Comparison of ENCODE assay signal across 13 cellular contexts in genomic region chr22:36546932-36547331, GRCh38. TPM values are rescaled to one million over a fixed set of nuclear protein-coding genes. Genes with fewer than 3 reads are reported as not detected.
A peak's percentile ranks its signal among the peaks of the same experiment; 100 is the strongest.
DNase-seq lines count a peak whose midpoint lies in the region; ATAC-seq, FAIRE-seq and TF ChIP-seq lines count a peak whose summit lies in the region.
"Had no signal": no experiment of that assay in that cellular context is flagged by ENCODE, and none has a peak within 500 bp of the region (broad histone marks: within the 10 kb centered on the region; RNA-seq: fewer than 3 reads in every experiment).

No MANE protein-coding gene starts in this region.

- no peaks in the 10 kb centered on the region for H3K36me3 ChIP-seq in SJSA1
- H3K36me3 ChIP-seq in pancreas: no peaks in the 10 kb centered on the region

- H3K9me3 ChIP-seq in SJSA1 (replicated peaks) (no peaks in the 10 kb centered on the region), pancreas (no peaks in the 10 kb centered on the region)

- no peak overlapping the region for H3K4me3 Mint-ChIP-seq in activated CD8-positive, alpha-beta memory T cell treated with anti-CD3 and anti-CD28 coated beads, Interleukin-2, amount 10 ng/mL, durations not matched to agents 7 days and 5 days
- H3K4me3 Mint-ChIP-seq: activated naive CD8-positive, alpha-beta T cell; immature natural killer cell; nephron had no signal

- H3K27ac ChIP-seq in SJSA1 (no peak overlapping the region), pancreas (no peak overlapping the region)
- H3K27ac ChIP-seq: SK-N-MC had no signal

- TF ChIP-seq CTCF in fibroblast of mammary gland (conservative IDR thresholded peaks at IDR 0.05; ENCODE audit: control insufficient read depth, insufficient read depth, low read depth, low read length): no peak
- TF ChIP-seq CTCF in pancreas (IDR thresholded peaks at IDR 0.05): no peak

- no peaks in the 10 kb centered on the region for H3K9me3 Mint-ChIP-seq in activated CD8-positive, alpha-beta memory T cell treated with anti-CD3 and anti-CD28 coated beads, Interleukin-2, amount 10 ng/mL, durations not matched to agents 7 days and 5 days (ENCODE audit: low read depth)
- H3K9me3 Mint-ChIP-seq: nephron had no signal

- peak; percentile 50 for ATAC-seq in activated CD8-positive, alpha-beta memory T cell treated with anti-CD3 and anti-CD28 coated beads, Interleukin-2, amount 10 ng/mL, durations not matched to agents 7 days and 5 days
- no peak for ATAC-seq in pancreas

- H3K4me1 ChIP-seq in SJSA1 (replicated peaks) (peaks cover 19% of the 10 kb centered on the region), pancreas (peaks cover 0 to 3% (median 0%) of the 10 kb centered on the region in 3 donors)

- intact Hi-C loops in pancreas (cut with DNase I): loop anchor here in 2 of 3 donors (5.0 to 10.0 kb wide), 2 partner anchors 218 to 310 kb away; no protein-coding TSS in a partner anchor

- H3K27me3 ChIP-seq in SJSA1 (replicated peaks): peaks cover 18% of the 10 kb centered on the region
- no peaks in the 10 kb centered on the region for H3K27me3 ChIP-seq in pancreas

- TF ChIP-seq POLR2A in GM12891 (IDR thresholded peaks at IDR 0.05; ENCODE audit: low read depth, low read length): no peak

- CTCF ChIA-PET in activated CD8-positive, alpha-beta memory T cell treated with anti-CD3 and anti-CD28 coated beads, Interleukin-2, amount 10 ng/mL, durations not matched to agents 7 days and 5 days (lab: Charles Lee): interaction anchor here (1.0 to 4.5 kb wide), 6 partner anchors 14 to 473 kb away, joined by 3 to 17 read pairs (median 4); partner anchors contain the start of genes MPST and TST

- H3K36me3 Mint-ChIP-seq in activated CD8-positive, alpha-beta memory T cell treated with anti-CD3 and anti-CD28 coated beads, Interleukin-2, amount 10 ng/mL, durations not matched to agents 7 days and 5 days: no peaks in the 10 kb centered on the region
- H3K36me3 Mint-ChIP-seq: activated naive CD8-positive, alpha-beta T cell; immature natural killer cell had no signal

- 50 to 52% methylated on average over 6 of the region's 6 CpGs for WGBS in pancreas, 2 donors

- H3K4me3 ChIP-seq in SJSA1 (no peak overlapping the region), fibroblast of mammary gland (ENCODE audit: control insufficient read depth, low read depth, low read length) (no peak overlapping the region), pancreas (no peak overlapping the region)

- H3K27me3 Mint-ChIP-seq in activated CD8-positive, alpha-beta memory T cell treated with anti-CD3 and anti-CD28 coated beads, Interleukin-2, amount 10 ng/mL, durations not matched to agents 7 days and 5 days: peaks cover 17% of the 10 kb centered on the region

- H3K27ac Mint-ChIP-seq in activated CD8-positive, alpha-beta memory T cell treated with anti-CD3 and anti-CD28 coated beads, Interleukin-2, amount 10 ng/mL, durations not matched to agents 7 days and 5 days: no peak overlapping the region
- H3K27ac Mint-ChIP-seq: activated naive CD8-positive, alpha-beta T cell; nephron had no signal

- no peak for DNase-seq in activated CD8-positive, alpha-beta memory T cell treated with anti-CD3 and anti-CD28 coated beads, Interleukin-2, amount 10 ng/mL, durations not matched to agents 7 days and 5 days
- DNase-seq in activated CD8-positive, alpha-beta memory T cell treated with anti-CD3 and anti-CD28 coated beads, Interleukin-2, amount 50 U/mL, for 4 hours: no peak
- peak; percentile 64 to 80 for DNase-seq in SJSA1 (ENCODE audit: low read depth in 1 of 2, low spot score in 2 of 2)
- peak; percentile 85 for DNase-seq in fibroblast of mammary gland (ENCODE audit: low read depth)
- peak; percentile 18 for DNase-seq in superior temporal gyrus (ENCODE audit: extremely low spot score)
- no peak for DNase-seq in GM12891 (ENCODE audit: insufficient read length, low spot score)
- no peak for DNase-seq in pancreas
- no peak for DNase-seq in NCI-H748 treated with DMSO at 0.1 percent for 48 hours (lab: John Stamatoyannopoulos, UW)
- DNase-seq: effector memory CD4-positive, alpha-beta T cell; immature natural killer cell had no signal

- FAIRE-seq in GM12891 (lab: Jason Lieb, UNC) (no peak), pancreas (lab: Jason Lieb, UNC) (no peak)

- H3K4me1 Mint-ChIP-seq in activated CD8-positive, alpha-beta memory T cell treated with anti-CD3 and anti-CD28 coated beads, Interleukin-2, amount 10 ng/mL, durations not matched to agents 7 days and 5 days: peaks cover 40% of the 10 kb centered on the region
- H3K4me1 Mint-ChIP-seq: immature natural killer cell, nephron had no signal

TF ChIP-seq in GM12891, 5 proteins besides CTCF, POLR2A, EP300 and RAD21:
- no peak for TF ChIP-seq POU2F2 (IDR thresholded peaks at IDR 0.05; ENCODE audit: low read depth, low read length)
- TF ChIP-seq TAF1 (IDR thresholded peaks at IDR 0.05; ENCODE audit: low read depth, low read length): no peak
- TF ChIP-seq POLR2AphosphoS5 (IDR thresholded peaks at IDR 0.05; ENCODE audit: low read depth, low read length): no peak
- TF ChIP-seq SPI1 (IDR thresholded peaks at IDR 0.05; ENCODE audit: low read depth, low read length): no peak
- no peak for TF ChIP-seq PAX5 (IDR thresholded peaks at IDR 0.05; ENCODE audit: insufficient read depth, low read length, severe bottlenecking)

RNA-seq across cellular contexts. Expression of gene EIF3D, which starts 18.0 kb away (rescaled TPM):
- total RNA-seq in activated CD8-positive, alpha-beta memory T cell treated with anti-CD3 and anti-CD28 coated beads, Interleukin-2, amount 10 ng/mL, durations not matched to agents 7 days and 5 days: 100 to 1,000 TPM; 205 to 232 TPM
- 266 and 351 TPM in 2 replicates for total RNA-seq in SJSA1 (2014; rRNA removed; shearing (Covaris generic))
- polyA plus RNA-seq in GM12891 (2012; ENCODE audit: low read depth, missing spikeins): 325 TPM
- 100 to 1,000 TPM; 106 to 182 (median 134) TPM for total RNA-seq in pancreas
- 100 to 1,000 TPM; 130 to 148 TPM for polyA plus RNA-seq in pancreas

RNA-seq across cellular contexts. Expression of gene FOXRED2, which starts 40.1 kb away (rescaled TPM):
- 10 to 100 TPM; 11.9 to 12.1 TPM for total RNA-seq in activated CD8-positive, alpha-beta memory T cell treated with anti-CD3 and anti-CD28 coated beads, Interleukin-2, amount 10 ng/mL, durations not matched to agents 7 days and 5 days
- total RNA-seq in SJSA1 (2014; rRNA removed; shearing (Covaris generic)): 0.88 and 6.3 TPM in 2 replicates
- 4.2 TPM for polyA plus RNA-seq in GM12891 (2012; ENCODE audit: low read depth, missing spikeins)
- total RNA-seq in pancreas: 1 to 10 TPM; 3.9 to 6.0 (median 5.3) TPM
- 1 to 10 TPM; 2.0 to 3.5 TPM for polyA plus RNA-seq in pancreas

Comparison
In these comparisons a context has a peak if more than half of its experiments do, and no peak if none do; other contexts are left out.
1. DNase-seq: peak in SJSA1 (2 of 2), fibroblast of mammary gland (single experiment) and superior temporal gyrus (single experiment); none in activated CD8-positive, alpha-beta memory T cell treated with anti-CD3 and anti-CD28 coated beads, Interleukin-2, amount 10 ng/mL, durations not matched to agents 7 days and 5 days (single experiment), activated CD8-positive, alpha-beta memory T cell treated with anti-CD3 and anti-CD28 coated beads, Interleukin-2, amount 50 U/mL, for 4 hours (single experiment), GM12891 (single experiment), pancreas (0 of 6) and NCI-H748 treated with DMSO at 0.1 percent for 48 hours (single experiment).